In the genomic region with DNA sequence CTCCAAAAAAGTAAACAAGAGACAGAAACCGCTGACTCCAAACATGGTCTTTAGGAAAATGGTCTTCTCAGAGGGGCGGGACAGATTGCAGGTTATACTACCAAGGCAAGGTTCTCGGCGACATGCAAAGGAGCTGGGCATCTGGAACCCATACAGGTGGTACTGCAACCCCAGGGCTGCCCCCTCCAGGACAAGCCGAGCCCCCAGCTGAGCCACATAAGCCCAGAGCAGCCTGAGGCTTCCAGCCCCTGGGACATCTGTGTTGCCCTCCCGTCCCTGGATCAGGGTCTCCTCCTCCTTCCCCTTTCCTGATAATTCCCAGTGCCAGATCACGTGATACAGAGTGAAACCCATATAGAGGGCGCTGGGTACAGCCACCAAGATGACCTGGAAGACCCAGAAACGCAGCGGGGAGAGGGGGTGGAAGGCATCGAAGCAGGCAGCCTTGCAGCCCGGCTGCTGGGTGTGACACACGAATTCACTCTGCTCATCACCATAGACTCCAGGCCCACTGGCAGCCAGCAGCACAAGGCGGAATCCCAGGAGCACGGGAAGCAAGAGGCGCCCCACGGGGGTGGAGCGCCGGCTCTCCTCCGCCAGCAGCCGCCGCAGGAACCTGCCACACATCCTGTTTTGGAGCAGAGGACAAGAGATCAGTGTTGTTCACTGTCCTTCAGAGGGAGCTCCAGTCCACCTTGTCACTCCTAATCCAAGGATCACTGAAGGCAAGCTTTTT, we compare ENCODE assay signal across 8 cellular contexts. TPM values are rescaled to one million over a fixed set of nuclear protein-coding genes. Genes with fewer than 3 reads are reported as not detected.
DNase-seq lines count a peak whose midpoint lies in the region; ATAC-seq and TF ChIP-seq lines count a peak whose summit lies in the region.

A gene with protein sequence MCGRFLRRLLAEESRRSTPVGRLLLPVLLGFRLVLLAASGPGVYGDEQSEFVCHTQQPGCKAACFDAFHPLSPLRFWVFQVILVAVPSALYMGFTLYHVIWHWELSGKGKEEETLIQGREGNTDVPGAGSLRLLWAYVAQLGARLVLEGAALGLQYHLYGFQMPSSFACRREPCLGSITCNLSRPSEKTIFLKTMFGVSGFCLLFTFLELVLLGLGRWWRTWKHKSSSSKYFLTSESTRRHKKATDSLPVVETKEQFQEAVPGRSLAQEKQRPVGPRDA (minus strand): TSS at position 627 of the 736 bp plus-strand sequence. CDS start 0 bp downstream, at position 627.

- no peaks in the 10 kb centered on the region for H3K9me3 Mint-ChIP-seq in activated naive CD8-positive, alpha-beta T cell treated with anti-CD3 and anti-CD28 coated beads for 36 hours

- no peaks in the 10 kb centered on the region for H3K36me3 ChIP-seq in Panc1 (ENCODE audit: control insufficient read depth, insufficient read depth, low read length)
- H3K36me3 ChIP-seq in cardiac muscle cell = no peaks in the 10 kb centered on the region
- no peaks in the 10 kb centered on the region for H3K36me3 ChIP-seq in trophoblast cell (ENCODE audit: control insufficient read depth in 1 of 2, insufficient read depth in 2 of 2, low read length in 2 of 2)

- no peak within 1 kb of the TSS for H4K12ac ChIP-seq in trophoblast cell (ENCODE audit: low read depth, low read length)

- no peak within 1 kb of the TSS for H3K9ac ChIP-seq in trophoblast cell (ENCODE audit: low read length)

- BruUV-seq in Panc1 (replicated peaks; lab: Mats Ljungman, UMichigan) = no TSS peak

- H3K4me1 ChIP-seq in Panc1 (ENCODE audit: control insufficient read depth, insufficient read depth, low read length) = no peaks in the 10 kb centered on the region; the same call in 1 of the 2 replicates
- no peaks in the 10 kb centered on the region for H3K4me1 ChIP-seq in cardiac muscle cell (ENCODE audit: low read depth)
- H3K4me1 ChIP-seq in trophoblast cell (ENCODE audit: control insufficient read depth in 1 of 2, insufficient read depth in 2 of 2, low read length in 2 of 2) = no peaks in the 10 kb centered on the region

- no peaks in the 10 kb centered on the region for H3K79me1 ChIP-seq in trophoblast cell (ENCODE audit: low read length)

- peak within 1 kb of the TSS; percentile 30 for H3K4me3 ChIP-seq in Jurkat, Clone E6-1 (ENCODE audit: low read length)
- H3K4me3 ChIP-seq in Panc1 (ENCODE audit: low read depth in 2 of 2, low read length in 2 of 2) = peak within 1 kb of the TSS; percentile 43 to 51
- H3K4me3 ChIP-seq in cardiac muscle cell = peak within 1 kb of the TSS; percentile 15
- H3K4me3 ChIP-seq in trophoblast cell (ENCODE audit: low read depth, low read length) = no peak within 1 kb of the TSS

- no peak within 1 kb of the TSS for H3K4ac ChIP-seq in trophoblast cell (ENCODE audit: low read depth, low read length)

- H2BK5ac ChIP-seq in trophoblast cell (ENCODE audit: low read depth, low read length, poor library complexity) = no peak within 1 kb of the TSS

- no peak within 1 kb of the TSS for H2BK120ac ChIP-seq in trophoblast cell (ENCODE audit: insufficient read depth, low read length, poor library complexity)

- H3K9me3 ChIP-seq in Panc1 (ENCODE audit: control insufficient read depth, insufficient read depth, low read depth, low read length) = no peaks in the 10 kb centered on the region
- H3K9me3 ChIP-seq in cardiac muscle cell (ENCODE audit: low read depth) = no peaks in the 10 kb centered on the region
- no peaks in the 10 kb centered on the region for H3K9me3 ChIP-seq in trophoblast cell (ENCODE audit: insufficient read depth, low read depth, low read length)

- no peaks in the 10 kb centered on the region for H3K36me3 Mint-ChIP-seq in activated naive CD8-positive, alpha-beta T cell treated with anti-CD3 and anti-CD28 coated beads for 36 hours

- no peak within 1 kb of the TSS for H3K27ac ChIP-seq in Panc1 (ENCODE audit: low read length)
- no peak within 1 kb of the TSS for H3K27ac ChIP-seq in cardiac muscle cell
- H3K27ac ChIP-seq in trophoblast cell (ENCODE audit: low read depth, low read length) = no peak within 1 kb of the TSS

- in situ Hi-C loops in Panc1 (cut with HindIII; ENCODE audit: low pct_unique_long_range_greater_than_20kb, low sequenced_read_pairs) = no loop called here

- TF ChIP-seq CTCF in Panc1 (IDR thresholded peaks at IDR 0.05) = peak; percentile 72
- peak; percentile 37 for TF ChIP-seq CTCF in cardiac muscle cell (IDR thresholded peaks at IDR 0.05; ENCODE audit: low read depth, low read length)

- peak within 1 kb of the TSS; percentile 74 for H3K4me3 Mint-ChIP-seq in activated naive CD8-positive, alpha-beta T cell treated with anti-CD3 and anti-CD28 coated beads for 36 hours

- no peaks in the 10 kb centered on the region for H3K79me2 ChIP-seq in trophoblast cell (ENCODE audit: control insufficient read depth, insufficient read depth, low read length, poor library complexity)

- H3K4me2 ChIP-seq in trophoblast cell (ENCODE audit: low read length) = peak within 1 kb of the TSS; percentile 35

- no peak within 1 kb of the TSS for H4K91ac ChIP-seq in trophoblast cell (ENCODE audit: low read depth, low read length)

- peak; percentile 96 for ATAC-seq in Panc1

- no peak within 1 kb of the TSS for H2AK5ac ChIP-seq in trophoblast cell (ENCODE audit: low read length)

- H3K27me3 ChIP-seq in Panc1 (ENCODE audit: control insufficient read depth, insufficient read depth, low read length) (peaks cover 39% of the 10 kb centered on the region), cardiac muscle cell (peaks cover 12% of the 10 kb centered on the region), trophoblast cell (ENCODE audit: insufficient read depth, low read length) (no peaks in the 10 kb centered on the region)

- H3K18ac ChIP-seq in trophoblast cell (ENCODE audit: low read length) = no peak within 1 kb of the TSS

- H2AFZ ChIP-seq in trophoblast cell (ENCODE audit: insufficient read depth, low read length, poor library complexity) = no peak within 1 kb of the TSS

- CTCF ChIA-PET in Panc1 (lab: Charles Lee) = interaction anchor here (1.0 to 1.1 kb wide), 3 partner anchors 14 to 124 kb away, joined by 3 to 4 read pairs (median 4); no protein-coding TSS in a partner anchor

- POLR2A ChIA-PET in Panc1 (lab: Charles Lee) = no interaction called here

- no peak within 1 kb of the TSS for H3K27ac Mint-ChIP-seq in activated naive CD8-positive, alpha-beta T cell treated with anti-CD3 and anti-CD28 coated beads for 36 hours

- DNase-seq in DMS114 treated with DMSO at 0.1 percent for 48 hours (lab: John Stamatoyannopoulos, UW; ENCODE audit: unreplicated experiment) (peak; percentile 31), Panc1 (ENCODE audit: low read depth, low spot score) (no peak), cardiac muscle cell (ENCODE audit: low read depth in 1 of 2, low spot score in 1 of 2) (peak; percentile 63 to 65), trophoblast cell (peak in 1 of 2 donors; percentile 32), NCI-H187 (lab: John Stamatoyannopoulos, UW) (no peak), GOT3 (lab: John Stamatoyannopoulos, UW) (no peak)
- peak; percentile 22 for DNase-seq in Jurkat, Clone E6-1 (ENCODE audit: low read depth, low spot score)
- peak; percentile 50 for DNase-seq in activated naive CD8-positive, alpha-beta T cell treated with anti-CD3 and anti-CD28 coated beads for 36 hours

- no peak within 1 kb of the TSS for H3K14ac ChIP-seq in trophoblast cell (ENCODE audit: low read length)

- peaks cover 22% of the 10 kb centered on the region for H3K4me1 Mint-ChIP-seq in activated naive CD8-positive, alpha-beta T cell treated with anti-CD3 and anti-CD28 coated beads for 36 hours

- no peak within 1 kb of the TSS for H2BK12ac ChIP-seq in trophoblast cell (ENCODE audit: low read length)

- no CpG with 5 or more reads among the region's 22 CpGs for WGBS in trophoblast cell (ENCODE audit: extremely low coverage, insufficient coverage, insufficient read length)

- no peak within 1 kb of the TSS for H4K8ac ChIP-seq in trophoblast cell (ENCODE audit: low read depth, low read length)

- intact Hi-C loops in Panc1 (cut with micrococcal nuclease; ENCODE audit: unreplicated experiment) = no loop called here

- peaks cover 11% of the 10 kb centered on the region for H3K27me3 Mint-ChIP-seq in activated naive CD8-positive, alpha-beta T cell treated with anti-CD3 and anti-CD28 coated beads for 36 hours

- H3K23ac ChIP-seq in trophoblast cell (ENCODE audit: low read length) = no peak within 1 kb of the TSS

RNA-seq across cellular contexts. Expression of the gene that starts here (rescaled TPM):
- polyA plus RNA-seq in Jurkat, Clone E6-1 (2012; ENCODE audit: insufficient read depth, insufficient read length) = not detected
- not detected for total RNA-seq in Panc1 (2021; ENCODE audit: unreplicated experiment)
- polyA plus RNA-seq in Panc1 (2012; ENCODE audit: insufficient read length) = not detected
- total RNA-seq in activated naive CD8-positive, alpha-beta T cell treated with anti-CD3 and anti-CD28 coated beads for 36 hours = 1 to 10 TPM in 1 of 2 experiments, under 1 TPM in 1; 0.52 to 1.2 TPM
- not detected in 2 replicates for total RNA-seq in cardiac muscle cell
- not detected in 2 replicates for polyA plus RNA-seq in cardiac muscle cell
- polyA plus RNA-seq in trophoblast cell (2013) = not detected in 2 replicates

Comparison
In these comparisons a context has a peak if more than half of its experiments do, and no peak if none do; other contexts are left out.
1. Peak in ATAC-seq and H3K4me3 ChIP-seq in Panc1; RNA of the gene not detected or under 1 TPM.
2. Peak in DNase-seq and H3K4me3 ChIP-seq in cardiac muscle cell; RNA of the gene not detected or under 1 TPM.
3. DNase-seq: peak in DMS114 treated with DMSO at 0.1 percent for 48 hours (single experiment), Jurkat, Clone E6-1 (single experiment) and activated naive CD8-positive, alpha-beta T cell treated with anti-CD3 and anti-CD28 coated beads for 36 hours (single experiment); none in Panc1 (single experiment), NCI-H187 (0 of 2) and GOT3 (single experiment).